32 cellular contexts compared by ENCODE assay signal in genomic region chr6:168469198-168469943, GRCh38. TPM values are rescaled to one million over a fixed set of nuclear protein-coding genes. Genes with fewer than 3 reads are reported as not detected.
DNase-seq lines count a peak whose midpoint lies in the region; ATAC-seq, FAIRE-seq and TF ChIP-seq lines count a peak whose summit lies in the region.
"Had no signal": no experiment of that assay in that cellular context is flagged by ENCODE, and none has a peak within 500 bp of the region (broad histone marks: within the 10 kb centered on the region; RNA-seq: fewer than 3 reads in every experiment).

No MANE protein-coding gene starts in this region.

- no peaks in the 10 kb centered on the region for H3K36me3 Mint-ChIP-seq in naive thymus-derived CD8-positive, alpha-beta T cell
- H3K36me3 Mint-ChIP-seq in activated CD4-positive, alpha-beta memory T cell treated with anti-CD3 and anti-CD28 coated beads for 36 hours, result no peaks in the 10 kb centered on the region
- H3K36me3 Mint-ChIP-seq: activated naive CD8-positive, alpha-beta T cell treated with anti-CD3 and anti-CD28 coated beads, Interleukin-2, amount 10 ng/mL, durations not matched to agents 7 days and 5 days; CD14-positive monocyte; IgD-negative memory B cell; memory B cell had no signal

- POLR2A ChIA-PET in naive thymus-derived CD8-positive, alpha-beta T cell (lab: Charles Lee), result no interaction called here
- POLR2A ChIA-PET in activated CD4-positive, alpha-beta memory T cell treated with anti-CD3 and anti-CD28 coated beads for 36 hours (lab: Charles Lee), result no interaction called here

- no peak for TF ChIP-seq CTCF in kidney (IDR thresholded peaks at IDR 0.05; ENCODE audit: borderline replicate concordance, extremely low read depth, insufficient read depth)

- CTCF ChIA-PET in activated CD4-positive, alpha-beta memory T cell treated with anti-CD3 and anti-CD28 coated beads for 36 hours (lab: Charles Lee), result no interaction called here

- H3K4me3 ChIP-seq in kidney (ENCODE audit: low read length in 2 of 2), result no peak overlapping the region
- H3K4me3 ChIP-seq: GM23338 had no signal

- H3K9me3 ChIP-seq in kidney (ENCODE audit: control insufficient read depth in 1 of 2, low read length in 2 of 2), result peaks cover 0 to 3% of the 10 kb centered on the region in 2 donors
- H3K9me3 ChIP-seq: Caco-2 had no signal

- H3K27ac ChIP-seq in kidney (ENCODE audit: low read depth in 2 of 2, low read length in 2 of 2), result no peak overlapping the region
- H3K27ac ChIP-seq: epithelial cell of prostate had no signal

- no peak overlapping the region for H3K4me3 Mint-ChIP-seq in naive thymus-derived CD8-positive, alpha-beta T cell
- no peak overlapping the region for H3K4me3 Mint-ChIP-seq in activated CD4-positive, alpha-beta memory T cell treated with anti-CD3 and anti-CD28 coated beads for 36 hours
- H3K4me3 Mint-ChIP-seq: activated naive CD8-positive, alpha-beta T cell treated with anti-CD3 and anti-CD28 coated beads, Interleukin-2, amount 10 ng/mL, durations not matched to agents 7 days and 5 days; CD14-positive monocyte; GM23338; IgD-negative memory B cell; memory B cell; neural crest cell had no signal

- no peaks in the 10 kb centered on the region for H3K4me1 ChIP-seq in kidney (ENCODE audit: control insufficient read depth in 1 of 2, insufficient read depth in 1 of 2, low read depth in 1 of 2, low read length in 2 of 2)
- H3K4me1 ChIP-seq: Caco-2 had no signal

- intact Hi-C loops in Right ventricle myocardium inferior (cut with DNase I) (loop anchor here (10.0 kb wide), 1 partner anchor 75 kb away; no protein-coding TSS in a partner anchor), cardiac septum (cut with DNase I) (no loop called here), kidney (cut with DNase I) (no loop called here), sciatic nerve (cut with DNase I) (no loop called here)
- intact Hi-C loops in activated CD4-positive, alpha-beta memory T cell treated with anti-CD3 and anti-CD28 coated beads for 36 hours (cut with micrococcal nuclease), result no loop called here

- no peaks in the 10 kb centered on the region for H3K4me1 Mint-ChIP-seq in naive thymus-derived CD8-positive, alpha-beta T cell
- H3K4me1 Mint-ChIP-seq in activated CD4-positive, alpha-beta memory T cell treated with anti-CD3 and anti-CD28 coated beads for 36 hours (ENCODE audit: low read depth), result no peaks in the 10 kb centered on the region
- H3K4me1 Mint-ChIP-seq: activated naive CD8-positive, alpha-beta T cell treated with anti-CD3 and anti-CD28 coated beads, Interleukin-2, amount 10 ng/mL, durations not matched to agents 7 days and 5 days; CD14-positive monocyte; IgD-negative memory B cell; memory B cell; neural crest cell had no signal

- peaks cover 0 to 15% (median 5%) of the 10 kb centered on the region in 5 donors for H3K27me3 Mint-ChIP-seq in naive thymus-derived CD8-positive, alpha-beta T cell
- H3K27me3 Mint-ChIP-seq in activated CD4-positive, alpha-beta memory T cell treated with anti-CD3 and anti-CD28 coated beads for 36 hours, result peaks cover under 1% of the 10 kb centered on the region
- H3K27me3 Mint-ChIP-seq: activated naive CD8-positive, alpha-beta T cell treated with anti-CD3 and anti-CD28 coated beads, Interleukin-2, amount 10 ng/mL, durations not matched to agents 7 days and 5 days had no signal

- ATAC-seq in Right ventricle myocardium inferior (peak; percentile 98), sciatic nerve (peak; percentile 90), HG03469 (IDR thresholded peaks at IDR 0.05; ENCODE audit: unreplicated experiment) (no peak)
- no peak for ATAC-seq in naive thymus-derived CD8-positive, alpha-beta T cell

- H3K9ac ChIP-seq in kidney (ENCODE audit: low read length in 2 of 2), result no peak overlapping the region

- H3K27ac Mint-ChIP-seq in naive thymus-derived CD8-positive, alpha-beta T cell, result no peak overlapping the region
- no peak overlapping the region for H3K27ac Mint-ChIP-seq in activated CD4-positive, alpha-beta memory T cell treated with anti-CD3 and anti-CD28 coated beads for 36 hours
- H3K27ac Mint-ChIP-seq: activated naive CD8-positive, alpha-beta T cell treated with anti-CD3 and anti-CD28 coated beads, Interleukin-2, amount 10 ng/mL, durations not matched to agents 7 days and 5 days; CD14-positive monocyte; GM23338; IgD-negative memory B cell; memory B cell had no signal

- H3K36me3 ChIP-seq in kidney (ENCODE audit: control insufficient read depth in 1 of 2, insufficient read depth in 2 of 2, low read length in 2 of 2), result no peaks in the 10 kb centered on the region

- peak; percentile 87 for DNase-seq in Right ventricle myocardium inferior (ENCODE audit: missing footprints)
- DNase-seq in cardiac septum (ENCODE audit: low spot score), result no peak
- peak; percentile 86 for DNase-seq in kidney
- DNase-seq in sciatic nerve (ENCODE audit: low spot score), result no peak
- no peak for DNase-seq in naive thymus-derived CD8-positive, alpha-beta T cell
- no peak for DNase-seq in NCI-H2227 (lab: John Stamatoyannopoulos, UW; ENCODE audit: unreplicated experiment)
- DNase-seq in activated CD4-positive, alpha-beta memory T cell treated with anti-CD3 and anti-CD28 coated beads for 36 hours, result no peak
- DNase-seq: 8988T; activated CD4-positive, CD25-positive, alpha-beta regulatory T cell; activated gamma-delta T cell treated with Interleukin-2 at 50 U/mL for 16 hours; activated naive CD8-positive, alpha-beta T cell treated with anti-CD3 and anti-CD28 coated beads, Interleukin-2, amount 10 ng/mL, durations not matched to agents 7 days and 5 days; activated T-cell treated with anti-CD3 and anti-CD28 coated beads, Interleukin-2, amount 50 U/mL, for 48 hours; Caco-2; cortex of kidney; effector memory CD4-positive, alpha-beta T cell; head of caudate nucleus; kidney glomerular epithelial cell; NCI-H1694 treated with DMSO at 0.1 percent for 48 hours; RPMI8226; stimulated activated CD4-positive, alpha-beta T cell treated with anti-CD3 and anti-CD28 coated beads, Interleukin-4, amount 100 ng/mL, for 1 hour; trophoblast cell had no signal

- FAIRE-seq in kidney (lab: Jason Lieb, UNC), result no peak
- FAIRE-seq: G401.6 had no signal

- peaks cover 0 to 5% (median 0%) of the 10 kb centered on the region in 9 donors for H3K9me3 Mint-ChIP-seq in naive thymus-derived CD8-positive, alpha-beta T cell
- no peaks in the 10 kb centered on the region for H3K9me3 Mint-ChIP-seq in activated CD4-positive, alpha-beta memory T cell treated with anti-CD3 and anti-CD28 coated beads for 36 hours
- H3K9me3 Mint-ChIP-seq: activated naive CD8-positive, alpha-beta T cell treated with anti-CD3 and anti-CD28 coated beads, Interleukin-2, amount 10 ng/mL, durations not matched to agents 7 days and 5 days; GM23338; IgD-negative memory B cell; memory B cell; neural crest cell had no signal

RNA-seq across cellular contexts. Expression of gene SMOC2, which starts 28.4 kb away (rescaled TPM):
- total RNA-seq in Right ventricle myocardium inferior (16.4 TPM), cardiac septum (37.2 TPM), kidney (13.1 TPM), sciatic nerve (45.6 TPM)
- polyA plus RNA-seq in kidney (ENCODE audit: insufficient read depth, low read depth, low replicate concordance), result 6.5 TPM
- total RNA-seq in naive thymus-derived CD8-positive, alpha-beta T cell, result not detected
- polyA plus RNA-seq in naive thymus-derived CD8-positive, alpha-beta T cell, result not detected
- not detected for total RNA-seq in activated CD4-positive, alpha-beta memory T cell treated with anti-CD3 and anti-CD28 coated beads for 36 hours
- total RNA-seq: activated naive CD8-positive, alpha-beta T cell treated with anti-CD3 and anti-CD28 coated beads, Interleukin-2, amount 10 ng/mL, durations not matched to agents 7 days and 5 days; fibroblast of villous mesenchyme; NCI-H460; T-helper 1 cell treated with Interleukin-12 subunit alpha and Interleukin-12 subunit beta and Interleukin-4 antibody, amounts not matched to agents 30 ng/mL and 1 ng/mL, for 36 hours had no signal
- polyA plus RNA-seq: CD14-positive monocyte, IgD-negative memory B cell had no signal

Comparison
In these comparisons a context has a peak if more than half of its experiments do, and no peak if none do; other contexts are left out.
1. DNase-seq: peak in Right ventricle myocardium inferior (single experiment) and kidney (single experiment); none in cardiac septum (single experiment), sciatic nerve (single experiment), naive thymus-derived CD8-positive, alpha-beta T cell (0 of 10), NCI-H2227 (single experiment) and activated CD4-positive, alpha-beta memory T cell treated with anti-CD3 and anti-CD28 coated beads for 36 hours (single experiment).
2. ATAC-seq: peak in Right ventricle myocardium inferior (single experiment) and sciatic nerve (single experiment); none in naive thymus-derived CD8-positive, alpha-beta T cell (0 of 2) and HG03469 (single experiment).
3. RNA of gene SMOC2, which starts 28.4 kb away (total RNA-seq): 45.6 TPM in sciatic nerve (single experiment), 37.2 TPM in cardiac septum (single experiment), 16.4 TPM in Right ventricle myocardium inferior (single experiment) and 13.1 TPM in kidney (single experiment); not detected in naive thymus-derived CD8-positive, alpha-beta T cell and not detected in activated CD4-positive, alpha-beta memory T cell treated with anti-CD3 and anti-CD28 coated beads for 36 hours; every median in the first group is over 10 times any median in the second.